Comparison of ENCODE assay signal across 18 cellular contexts in the genomic region with DNA sequence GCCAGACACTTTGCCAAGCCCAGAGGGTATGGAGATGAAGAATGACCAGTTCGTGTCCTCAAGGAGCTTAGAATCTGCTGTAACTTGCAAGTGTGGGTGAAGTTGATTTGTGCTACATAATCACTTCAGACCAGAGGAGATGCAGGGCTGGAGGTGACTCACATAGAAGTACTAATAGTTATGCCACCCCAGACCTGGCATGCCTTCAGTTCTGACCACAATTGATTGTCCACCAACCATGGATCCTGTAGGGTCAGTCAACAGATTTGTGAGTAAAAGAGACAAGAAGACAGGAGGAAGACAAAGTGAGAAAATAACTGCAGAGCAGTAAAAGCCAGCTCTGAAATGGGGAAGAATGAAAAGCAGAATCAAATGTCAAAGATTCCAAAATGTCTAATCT. TPM values are rescaled to one million over a fixed set of nuclear protein-coding genes. Genes with fewer than 3 reads are reported as not detected.
DNase-seq lines count a peak whose midpoint lies in the region; TF ChIP-seq lines count a peak whose summit lies in the region.
"Had no signal": no experiment of that assay in that cellular context is flagged by ENCODE, and none has a peak within 500 bp of the region (broad histone marks: within the 10 kb centered on the region; RNA-seq: fewer than 3 reads in every experiment).

No MANE protein-coding gene starts in this region.

- no peak for TF ChIP-seq CTCF in AG10803 (conservative IDR thresholded peaks at IDR 0.05; ENCODE audit: low read length)
- no peak for TF ChIP-seq CTCF in astrocyte of the spinal cord (IDR thresholded peaks at IDR 0.05; ENCODE audit: low read depth, low read length)
- no peak for TF ChIP-seq CTCF in mesothelial cell of epicardium (IDR thresholded peaks at IDR 0.05; ENCODE audit: unreplicated experiment)
- no peak for TF ChIP-seq CTCF in colonic mucosa (IDR thresholded peaks at IDR 0.05)
- TF ChIP-seq CTCF in Peyer's patch (IDR thresholded peaks at IDR 0.05), result no peak

- H3K4me1 ChIP-seq in colonic mucosa, result no peaks in the 10 kb centered on the region
- H3K4me1 ChIP-seq in Peyer's patch, result no peaks in the 10 kb centered on the region
- H3K4me1 ChIP-seq: foreskin keratinocyte, prostate gland, uterus had no signal

- H3K27me3 ChIP-seq in colonic mucosa (no peaks in the 10 kb centered on the region), Peyer's patch (no peaks in the 10 kb centered on the region)
- H3K27me3 ChIP-seq: foreskin keratinocyte, stomach, uterus had no signal

- H3K4me1 Mint-ChIP-seq in mesothelial cell of epicardium, result no peaks in the 10 kb centered on the region
- H3K4me1 Mint-ChIP-seq in activated naive CD8-positive, alpha-beta T cell treated with anti-CD3 and anti-CD28 coated beads for 36 hours, result no peaks in the 10 kb centered on the region
- H3K4me1 Mint-ChIP-seq: activated CD4-positive, alpha-beta T cell treated with anti-CD3 and anti-CD28 coated beads, Interleukin-2, amount 10 ng/mL, durations not matched to agents 7 days and 5 days had no signal

- H3K9ac ChIP-seq in colonic mucosa (ENCODE audit: low read depth in 2 of 2, low read length in 2 of 2), result no peak overlapping the region

- intact Hi-C loops in colonic mucosa (cut with DNase I), result no loop called here

- H3K4me3 Mint-ChIP-seq in mesothelial cell of epicardium, result no peak overlapping the region
- no peak overlapping the region for H3K4me3 Mint-ChIP-seq in activated naive CD8-positive, alpha-beta T cell treated with anti-CD3 and anti-CD28 coated beads for 36 hours
- H3K4me3 Mint-ChIP-seq: activated CD4-positive, alpha-beta T cell treated with anti-CD3 and anti-CD28 coated beads, Interleukin-2, amount 10 ng/mL, durations not matched to agents 7 days and 5 days; naive thymus-derived CD4-positive, alpha-beta T cell had no signal

- no peaks in the 10 kb centered on the region for H3K9me3 Mint-ChIP-seq in mesothelial cell of epicardium
- no peaks in the 10 kb centered on the region for H3K9me3 Mint-ChIP-seq in activated naive CD8-positive, alpha-beta T cell treated with anti-CD3 and anti-CD28 coated beads for 36 hours
- H3K9me3 Mint-ChIP-seq: activated CD4-positive, alpha-beta T cell treated with anti-CD3 and anti-CD28 coated beads, Interleukin-2, amount 10 ng/mL, durations not matched to agents 7 days and 5 days had no signal

- no peak overlapping the region for H3K27ac Mint-ChIP-seq in mesothelial cell of epicardium
- no peak overlapping the region for H3K27ac Mint-ChIP-seq in activated naive CD8-positive, alpha-beta T cell treated with anti-CD3 and anti-CD28 coated beads for 36 hours
- H3K27ac Mint-ChIP-seq: activated CD4-positive, alpha-beta T cell treated with anti-CD3 and anti-CD28 coated beads, Interleukin-2, amount 10 ng/mL, durations not matched to agents 7 days and 5 days; naive thymus-derived CD4-positive, alpha-beta T cell had no signal

- H3K9me3 ChIP-seq in colonic mucosa, result no peaks in the 10 kb centered on the region
- no peaks in the 10 kb centered on the region for H3K9me3 ChIP-seq in Peyer's patch
- H3K9me3 ChIP-seq: prostate gland, stomach, uterus had no signal

- no peaks in the 10 kb centered on the region for H3K36me3 Mint-ChIP-seq in mesothelial cell of epicardium
- no peaks in the 10 kb centered on the region for H3K36me3 Mint-ChIP-seq in activated naive CD8-positive, alpha-beta T cell treated with anti-CD3 and anti-CD28 coated beads for 36 hours
- H3K36me3 Mint-ChIP-seq: naive thymus-derived CD4-positive, alpha-beta T cell had no signal

- no peak overlapping the region for H3K4me3 ChIP-seq in AG10803 (ENCODE audit: low read length)
- H3K4me3 ChIP-seq in astrocyte of the spinal cord (ENCODE audit: low read depth, low read length), result no peak overlapping the region
- H3K4me3 ChIP-seq in colonic mucosa, result no peak overlapping the region
- H3K4me3 ChIP-seq in Peyer's patch, result no peak overlapping the region
- H3K4me3 ChIP-seq: prostate gland, stomach, uterus had no signal

- H3K36me3 ChIP-seq in colonic mucosa (no peaks in the 10 kb centered on the region), Peyer's patch (no peaks in the 10 kb centered on the region)
- H3K36me3 ChIP-seq: prostate gland, stomach, uterus had no signal

- peak; percentile 86 for DNase-seq in AG10803 (ENCODE audit: low read depth)
- peak; percentile 90 for DNase-seq in HT1080 (ENCODE audit: low read depth)
- peak; percentile 84 for DNase-seq in astrocyte of the spinal cord (ENCODE audit: low read depth, low spot score)
- DNase-seq in kidney glomerular epithelial cell (lab: John Stamatoyannopoulos, UW), result peak; percentile 50
- no peak for DNase-seq in mesothelial cell of epicardium (ENCODE audit: low spot score in 2 of 2, unreplicated experiment in 2 of 2)
- DNase-seq in colonic mucosa, result no peak
- DNase-seq in activated naive CD8-positive, alpha-beta T cell treated with anti-CD3 and anti-CD28 coated beads for 36 hours, result no peak
- no peak for DNase-seq in Peyer's patch
- DNase-seq: activated CD4-positive, alpha-beta T cell treated with anti-CD3 and anti-CD28 coated beads, Interleukin-2, amount 10 ng/mL, durations not matched to agents 7 days and 5 days; activated naive CD4-positive, alpha-beta T cell; foreskin keratinocyte; GF-D8; naive thymus-derived CD4-positive, alpha-beta T cell; NCI-H69; stomach; uterus had no signal

- H3K27me3 Mint-ChIP-seq in mesothelial cell of epicardium (ENCODE audit: low read depth), result peaks cover 30% of the 10 kb centered on the region
- H3K27me3 Mint-ChIP-seq in activated naive CD8-positive, alpha-beta T cell treated with anti-CD3 and anti-CD28 coated beads for 36 hours, result peaks cover 10% of the 10 kb centered on the region

- in situ Hi-C loops in astrocyte of the spinal cord (cut with HindIII; ENCODE audit: low sequenced_read_pairs), result no loop called here

- no peak for TF ChIP-seq POLR2A in Peyer's patch (IDR thresholded peaks at IDR 0.05)

- no peak overlapping the region for H3K27ac ChIP-seq in colonic mucosa
- no peak overlapping the region for H3K27ac ChIP-seq in Peyer's patch
- H3K27ac ChIP-seq: foreskin keratinocyte, prostate gland, stomach, uterus had no signal

RNA-seq across cellular contexts. Expression of gene BMPER, which starts 51.2 kb away (rescaled TPM):
- total RNA-seq in HT1080 (2014; rRNA removed; shearing (Covaris generic)), result 2.4 and 3.8 TPM in 2 replicates
- polyA plus RNA-seq in HT1080 (2015; cell fraction: cytosol; rRNA removed), result 0.67 and 1.1 TPM in 2 replicates
- 1.3 and 1.6 TPM in 2 replicates for polyA plus RNA-seq in HT1080 (2015; cell fraction: nucleus; rRNA removed)
- 1.7 to 3.0 TPM (median 2.1 TPM) in 3 replicates for total RNA-seq in mesothelial cell of epicardium
- total RNA-seq in colonic mucosa, result 1 to 10 TPM in 1 of 2 donors, under 1 TPM in 1; 0.85 to 1.3 TPM
- total RNA-seq in activated naive CD8-positive, alpha-beta T cell treated with anti-CD3 and anti-CD28 coated beads for 36 hours, result not detected
- 10 to 100 TPM in 3 of 4 donors, 1 to 10 TPM in 1; 4.0 to 50.3 (median 17.6) TPM for total RNA-seq in Peyer's patch
- total RNA-seq: activated CD4-positive, alpha-beta T cell treated with anti-CD3 and anti-CD28 coated beads, Interleukin-2, amount 10 ng/mL, durations not matched to agents 7 days and 5 days; HepG2 had no signal
- polyA plus RNA-seq: foreskin keratinocyte; HepG2; naive thymus-derived CD4-positive, alpha-beta T cell had no signal

Comparison
In these comparisons a context has a peak if more than half of its experiments do, and no peak if none do; other contexts are left out.
1. DNase-seq: peak in AG10803 (single experiment), HT1080 (single experiment), astrocyte of the spinal cord (single experiment) and kidney glomerular epithelial cell (single experiment); none in mesothelial cell of epicardium (0 of 2), colonic mucosa (single experiment), activated naive CD8-positive, alpha-beta T cell treated with anti-CD3 and anti-CD28 coated beads for 36 hours (single experiment) and Peyer's patch (0 of 3).